1 cellular context compared by ENCODE assay signal in the genomic region with DNA sequence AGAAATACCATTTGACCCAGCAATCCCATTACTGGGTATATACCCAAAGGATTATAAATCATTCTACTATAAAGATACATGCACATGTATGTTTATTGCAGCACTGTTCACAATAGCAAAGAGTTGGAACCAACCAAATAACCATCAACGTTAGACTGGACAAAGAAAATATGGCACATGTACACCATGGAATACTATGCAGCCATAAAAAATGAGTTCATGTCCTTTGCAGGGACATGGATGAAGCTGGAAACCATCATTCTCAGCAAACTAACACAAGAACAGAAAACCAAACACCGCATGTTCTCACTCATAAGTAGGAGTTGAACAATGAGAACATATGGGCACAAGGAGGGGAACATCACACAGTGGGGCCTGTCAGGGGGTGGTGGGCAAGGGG.
TF ChIP-seq lines count a peak whose summit lies in the region.
"Not testable (repeated sequence)": the region's sequence is repeated elsewhere in the genome, so short reads cannot be mapped to it uniquely, and the experiment has no call there.

No MANE protein-coding gene starts in this region.

- H3K27ac ChIP-seq in HEK293 (ENCODE audit: extremely low read depth, low read depth, low read length) = not testable (repeated sequence)

- not testable (repeated sequence) for H3K4me3 ChIP-seq in HEK293 (ENCODE audit: low read depth, low read length)

- CTCF ChIA-PET in HEK293 (lab: Yijun Ruan, JAX) = not testable (repeated sequence)

- peaks cover 20% of the 10 kb centered on the region for H3K4me1 ChIP-seq in HEK293 (ENCODE audit: control insufficient read depth, insufficient read depth, low read length)

- H3K36me3 ChIP-seq in HEK293 (ENCODE audit: control insufficient read depth in 2 of 2, insufficient read depth in 1 of 2, low read length in 2 of 2) = not testable (repeated sequence)

- not testable (repeated sequence) for TF ChIP-seq CTCF in HEK293 (tag by site-specific recombination; IDR thresholded peaks at IDR 0.05)

- POLR2A ChIA-PET in HEK293 (lab: Yijun Ruan, JAX) = not testable (repeated sequence)

- not testable (repeated sequence) for H3K9me3 ChIP-seq in HEK293 (ENCODE audit: control insufficient read depth, insufficient read depth, low read depth, low read length)

TF ChIP-seq in HEK293, 187 proteins besides CTCF, POLR2A, EP300 and RAD21:
- TF ChIP-seq ZNF146 (tag by site-specific recombination; IDR thresholded peaks at IDR 0.05) = peak; percentile 92
